In the genomic region with DNA sequence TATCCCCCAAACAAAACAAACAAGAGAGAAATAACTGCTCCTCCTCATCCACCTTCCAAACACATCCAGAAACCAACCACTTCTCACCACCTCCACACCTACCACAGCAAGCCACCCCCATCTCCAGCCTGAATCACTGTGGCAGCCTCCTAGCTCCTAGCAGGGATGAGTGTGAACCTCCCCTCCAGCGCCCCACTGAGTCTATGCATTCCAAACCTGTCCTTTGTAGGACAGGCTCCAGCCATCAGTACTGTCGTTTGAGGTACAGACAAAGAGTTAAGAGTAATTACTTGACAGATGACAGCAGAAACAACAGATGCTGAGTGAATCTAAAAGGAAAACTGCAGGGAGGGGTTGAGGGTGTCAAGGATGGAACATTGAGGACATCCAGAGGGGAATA, we compare ENCODE assay signal across 19 cellular contexts. TPM values are rescaled to one million over a fixed set of nuclear protein-coding genes. Genes with fewer than 3 reads are reported as not detected.
A peak's percentile ranks its signal among the peaks of the same experiment; 100 is the strongest.
DNase-seq lines count a peak whose midpoint lies in the region; ATAC-seq, FAIRE-seq and TF ChIP-seq lines count a peak whose summit lies in the region.
"Had no signal": no experiment of that assay in that cellular context is flagged by ENCODE, and none has a peak within 500 bp of the region (broad histone marks: within the 10 kb centered on the region; RNA-seq: fewer than 3 reads in every experiment).

No MANE protein-coding gene starts in this region.

- no peak overlapping the region for H2BK5ac ChIP-seq in H1 (ENCODE audit: low read depth, low read length)

- TF ChIP-seq CTCF in H1 (IDR thresholded peaks at IDR 0.05; ENCODE audit: control extremely low read depth in 1 of 3, insufficient read depth in 1 of 3, low read depth in 1 of 3, low read length in 3 of 3) = no peak
- no peak for TF ChIP-seq CTCF in neural progenitor cell (IDR thresholded peaks at IDR 0.05)

- H2BK15ac ChIP-seq in H1 (ENCODE audit: low read length) = no peak overlapping the region

- POLR2A ChIA-PET in H1 (lab: Charles Lee; ENCODE audit: partially characterized antibody) = interaction anchor here (0.7 to 1.3 kb wide), 2 partner anchors 10 to 29 kb away, joined by 3 to 4 read pairs; no protein-coding TSS in a partner anchor

- CTCF ChIA-PET in H1 (lab: Charles Lee; ENCODE audit: partially characterized antibody) = interaction anchor here (0.8 to 1.5 kb wide), 3 partner anchors 11 to 35 kb away, joined by 3 read pairs; no protein-coding TSS in a partner anchor

- H3K9me3 Mint-ChIP-seq in neural progenitor cell = peaks cover 4% of the 10 kb centered on the region
- no peaks in the 10 kb centered on the region for H3K9me3 Mint-ChIP-seq in activated T-helper 17 cell treated with anti-CD3 and anti-CD28 coated beads, Interleukin-2, amount 50 U/mL, for 72 hours
- H3K9me3 Mint-ChIP-seq: CD8-positive, alpha-beta memory T cell had no signal

- H3K4me3 ChIP-seq in H1 (ENCODE audit: extremely low read depth in 1 of 4, insufficient read depth in 2 of 4, low read depth in 3 of 4, low read length in 4 of 4) (peak overlapping the region in 2 of 4 experiments; percentile 14 to 24; a peak in 2 of 8 replicates), neural progenitor cell (no peak overlapping the region)
- H3K4me3 ChIP-seq: K562, left lung, SJSA1 had no signal

- DNase-seq in Ammon's horn (ENCODE audit: low spot score) = peak; percentile 68
- DNase-seq in NCI-H2171 (lab: John Stamatoyannopoulos, UW) = peak; percentile 51
- DNase-seq in H1 (ENCODE audit: low read depth in 1 of 2, low spot score in 2 of 2) = no peak
- DNase-seq in neural progenitor cell (ENCODE audit: low spot score) = peak; percentile 42
- DNase-seq in foreskin melanocyte = no peak
- no peak for DNase-seq in GM12892 (ENCODE audit: insufficient read length)
- DNase-seq: activated CD4-positive, alpha-beta T cell treated with anti-CD3 and anti-CD28 coated beads for 48 hours; activated naive CD4-positive, alpha-beta T cell treated with Interleukin-2 at 50 U/mL for 16 hours; CD8-positive, alpha-beta memory T cell; GDM1; left lung; NCI-H446; T-helper 9 cell had no signal

- H3K4me1 ChIP-seq in H1 (replicated peaks in 1 of 4; ENCODE audit: control insufficient read depth in 3 of 4, insufficient read depth in 4 of 4, low read length in 3 of 4) = peaks cover 13 to 27% (median 23%) of the 10 kb centered on the region in 4 experiments
- H3K4me1 ChIP-seq in neural progenitor cell = peaks cover 82% of the 10 kb centered on the region

- peaks cover 2% of the 10 kb centered on the region for H3K36me3 Mint-ChIP-seq in neural progenitor cell
- no peaks in the 10 kb centered on the region for H3K36me3 Mint-ChIP-seq in activated T-helper 17 cell treated with anti-CD3 and anti-CD28 coated beads, Interleukin-2, amount 50 U/mL, for 72 hours (ENCODE audit: low read depth)
- H3K36me3 Mint-ChIP-seq: CD8-positive, alpha-beta memory T cell had no signal

- no peaks in the 10 kb centered on the region for H3K79me1 ChIP-seq in H1 (ENCODE audit: low read depth, low read length)

- H3K23ac ChIP-seq in H1 (ENCODE audit: insufficient read length) = no peak overlapping the region

- H2BK20ac ChIP-seq in H1 (ENCODE audit: low read length) = no peak overlapping the region

- H2BK120ac ChIP-seq in H1 (replicated peaks; ENCODE audit: low read depth, low read length) = no peak overlapping the region

- H3K36me3 ChIP-seq in H1 (ENCODE audit: control insufficient read depth in 2 of 4, insufficient read depth in 4 of 4, low read length in 3 of 4) (no peaks in the 10 kb centered on the region), neural progenitor cell (no peaks in the 10 kb centered on the region)
- H3K36me3 ChIP-seq: left lung, SJSA1 had no signal

- H3K4me3 Mint-ChIP-seq in neural progenitor cell = peak overlapping the region; percentile 65
- H3K4me3 Mint-ChIP-seq in activated T-helper 17 cell treated with anti-CD3 and anti-CD28 coated beads, Interleukin-2, amount 50 U/mL, for 72 hours = no peak overlapping the region

- H3K79me2 ChIP-seq in H1 (ENCODE audit: control insufficient read depth in 1 of 2, insufficient read depth in 2 of 2, low read length in 2 of 2) (no peaks in the 10 kb centered on the region), neural progenitor cell (ENCODE audit: low read depth) (no peaks in the 10 kb centered on the region)

- H3K27me3 ChIP-seq in H1 (replicated peaks in 1 of 4; ENCODE audit: control insufficient read depth in 3 of 4, extremely low read depth in 1 of 4, insufficient read depth in 3 of 4, low read length in 3 of 4) = peaks cover 8 to 24% (median 18%) of the 10 kb centered on the region in 4 experiments
- H3K27me3 ChIP-seq in neural progenitor cell = peaks cover 24% of the 10 kb centered on the region

- H4K20me1 ChIP-seq in H1 (replicated peaks in 1 of 2; ENCODE audit: control insufficient read depth in 1 of 2, insufficient read depth in 2 of 2, low read length in 2 of 2) (no peaks in the 10 kb centered on the region), neural progenitor cell (ENCODE audit: low read depth) (no peaks in the 10 kb centered on the region)

- H4K5ac ChIP-seq in H1 (ENCODE audit: insufficient read length, low read depth, low read length) = no peak overlapping the region

- ATAC-seq in HG03025 (IDR thresholded peaks at IDR 0.05; ENCODE audit: low FRiP score, unreplicated experiment) = no peak
- no peak for ATAC-seq in activated T-helper 17 cell treated with anti-CD3 and anti-CD28 coated beads, Interleukin-2, amount 50 U/mL, for 72 hours (replicated peaks)
- ATAC-seq: HCT116, K562, left lung had no signal

- peaks cover 4% of the 10 kb centered on the region; the same call in 1 of the 2 replicates for H3K23me2 ChIP-seq in H1 (ENCODE audit: low read depth, low read length)

- no peak overlapping the region for H4K91ac ChIP-seq in H1 (replicated peaks; ENCODE audit: insufficient read length, low read length)

- TF ChIP-seq POLR2A in H1 (IDR thresholded peaks at IDR 0.05; ENCODE audit: control extremely low read depth in 1 of 2, low read depth in 2 of 2, low read length in 2 of 2) (no peak), GM12892 (IDR thresholded peaks at IDR 0.05; ENCODE audit: low read depth, low read length) (no peak)

- no peak overlapping the region for H4K8ac ChIP-seq in H1 (ENCODE audit: extremely low read depth, insufficient read depth, low read length)

- peaks cover 26% of the 10 kb centered on the region for H3K27me3 Mint-ChIP-seq in neural progenitor cell (ENCODE audit: insufficient read depth, low read depth)
- H3K27me3 Mint-ChIP-seq in activated T-helper 17 cell treated with anti-CD3 and anti-CD28 coated beads, Interleukin-2, amount 50 U/mL, for 72 hours = peaks cover 45% of the 10 kb centered on the region

- H3K9me3 ChIP-seq in H1 (ENCODE audit: insufficient read depth in 2 of 2, low read depth in 1 of 2, low read length in 1 of 2) (no peaks in the 10 kb centered on the region), neural progenitor cell (ENCODE audit: low read depth) (no peaks in the 10 kb centered on the region)
- H3K9me3 ChIP-seq: left lung, SJSA1 had no signal

- H3K14ac ChIP-seq in H1 (ENCODE audit: insufficient read length) = no peak overlapping the region

- H2AFZ ChIP-seq in H1 (ENCODE audit: low read length) (no peak overlapping the region), neural progenitor cell (replicated peaks) (no peak overlapping the region)

- peak overlapping the region; percentile 93 for H2BK12ac ChIP-seq in H1 (ENCODE audit: low read depth, low read length)

- H3K4ac ChIP-seq in H1 (replicated peaks; ENCODE audit: insufficient read length, low read depth, low read length) = no peak overlapping the region

- H3F3A ChIP-seq in neural progenitor cell (ENCODE audit: low read depth) = peaks cover 54% of the 10 kb centered on the region

- peak overlapping the region; percentile 97 for H3K27ac Mint-ChIP-seq in neural progenitor cell
- H3K27ac Mint-ChIP-seq in activated T-helper 17 cell treated with anti-CD3 and anti-CD28 coated beads, Interleukin-2, amount 50 U/mL, for 72 hours = no peak overlapping the region

- 0 out of 2 replicates have a peak overlapping the region, but pooled peaks have one; percentile 1 for H2AK5ac ChIP-seq in H1 (ENCODE audit: low read depth, low read length)

- no peak overlapping the region for H3K56ac ChIP-seq in H1 (replicated peaks; ENCODE audit: insufficient read length, low read depth, low read length)

- peak overlapping the region; percentile 42 to 88; a peak in 3 of 4 replicates for H3K4me2 ChIP-seq in H1 (ENCODE audit: insufficient read depth in 1 of 2, low read depth in 2 of 2, low read length in 2 of 2)
- H3K4me2 ChIP-seq in neural progenitor cell = peak overlapping the region; percentile 7

- no peak for TF ChIP-seq EP300 in H1 (IDR thresholded peaks at IDR 0.05; ENCODE audit: borderline replicate concordance in 1 of 2, low read depth in 2 of 2, low read length in 2 of 2)

- WGBS in H1 (ENCODE audit: extremely low coverage in 1 of 2, insufficient coverage in 1 of 2, insufficient read length in 1 of 2, insufficient replicate concordance in 2 of 2, low coverage in 1 of 2, low lambda C conversion rate in 2 of 2, missing lambda C conversion rate in 1 of 2), 2 experiments = 40% methylated on average over 2 of the region's 2 CpGs; no CpG with 5 or more reads in 1 of the 2 experiments

- H3K27ac ChIP-seq in H1 (ENCODE audit: low read depth, low read length) (no peak overlapping the region), neural progenitor cell (no peak overlapping the region)
- H3K27ac ChIP-seq: left lung, SJSA1 had no signal

- peaks cover 85% of the 10 kb centered on the region for H3K4me1 Mint-ChIP-seq in neural progenitor cell
- H3K4me1 Mint-ChIP-seq in activated T-helper 17 cell treated with anti-CD3 and anti-CD28 coated beads, Interleukin-2, amount 50 U/mL, for 72 hours = peaks cover 7% of the 10 kb centered on the region

- no peak for TF ChIP-seq RAD21 in H1 (IDR thresholded peaks at IDR 0.05 in 1 of 2, conservative IDR thresholded peaks at IDR 0.05 in 1 of 2; ENCODE audit: low read depth in 2 of 2, low read length in 2 of 2)

- H3K9ac ChIP-seq in H1 (replicated peaks in 1 of 4; ENCODE audit: extremely low read depth in 1 of 4, low read depth in 3 of 4, low read length in 3 of 4) (no peak overlapping the region), neural progenitor cell (no peak overlapping the region)

- FAIRE-seq in H1 (lab: Jason Lieb, UNC) (no peak), GM12892 (lab: Jason Lieb, UNC) (no peak)
- FAIRE-seq: K562 had no signal

- H3K18ac ChIP-seq in H1 (ENCODE audit: extremely low read depth, low read length) = no peak overlapping the region

RNA-seq across cellular contexts. Expression of a gene that starts 2.4 kb away (rescaled TPM):
- 0.39 and 0.44 TPM in 2 replicates for total RNA-seq in H1 (2021; fragmentation: NEBNext Ultra II Directional; extraction: Animal tissue kit (Norgen Biotek cat#: 25700))
- polyA plus RNA-seq in H1 (2011; rRNA removed) = 0.17 and 0.30 TPM in 2 replicates
- 0.27 TPM for polyA plus RNA-seq in H1 (2011; cell fraction: cytosol; rRNA removed)
- polyA plus RNA-seq in H1 (2011; cell fraction: nucleus; rRNA removed) = 0.73 TPM
- polyA plus RNA-seq in H1 (2012, experiment 1 of 2) = 0.16 to 0.28 TPM (median 0.20 TPM) in 3 of 4 replicates, not detected in the other
- not detected for polyA plus RNA-seq in H1 (2012, experiment 2 of 2)
- 0.08 TPM for polyA plus RNA-seq in H1 (2013, experiment 1 of 2)
- polyA plus RNA-seq in H1 (2013, experiment 2 of 2) = 0.17 TPM
- 1.2 and 2.6 TPM in 2 replicates for polyA minus RNA-seq in H1 (2011; rRNA and poly(A)+ RNA removed)
- not detected for polyA minus RNA-seq in H1 (2011; cell fraction: cytosol; rRNA and poly(A)+ RNA removed)
- 5.0 TPM for polyA minus RNA-seq in H1 (2011; cell fraction: nucleus; rRNA and poly(A)+ RNA removed)
- total RNA-seq in neural progenitor cell (ENCODE audit: low replicate concordance) = 3.2 and 4.5 TPM in 2 replicates
- not detected for total RNA-seq in activated T-helper 17 cell treated with anti-CD3 and anti-CD28 coated beads, Interleukin-2, amount 50 U/mL, for 72 hours
- polyA plus RNA-seq in GM12892 (2012; ENCODE audit: missing spikeins) = not detected
- total RNA-seq: K562, myocyte had no signal
- polyA plus RNA-seq: K562 had no signal

RNA-seq across cellular contexts. Expression of a gene that starts 59.6 kb away (rescaled TPM):
- not detected in 2 replicates for total RNA-seq in H1 (2021; fragmentation: NEBNext Ultra II Directional; extraction: Animal tissue kit (Norgen Biotek cat#: 25700))
- polyA plus RNA-seq in H1 (2011; rRNA removed) = not detected in 2 replicates
- polyA plus RNA-seq in H1 (2011; cell fraction: cytosol; rRNA removed) = not detected
- not detected for polyA plus RNA-seq in H1 (2011; cell fraction: nucleus; rRNA removed)
- not detected in 4 replicates for polyA plus RNA-seq in H1 (2012, experiment 1 of 2)
- not detected for polyA plus RNA-seq in H1 (2012, experiment 2 of 2)
- not detected for polyA plus RNA-seq in H1 (2013, experiment 1 of 2)
- polyA plus RNA-seq in H1 (2013, experiment 2 of 2) = 0.02 TPM
- not detected in 2 replicates for polyA minus RNA-seq in H1 (2011; rRNA and poly(A)+ RNA removed)
- not detected for polyA minus RNA-seq in H1 (2011; cell fraction: cytosol; rRNA and poly(A)+ RNA removed)
- polyA minus RNA-seq in H1 (2011; cell fraction: nucleus; rRNA and poly(A)+ RNA removed) = not detected
- not detected in 2 replicates for total RNA-seq in neural progenitor cell (ENCODE audit: low replicate concordance)
- total RNA-seq in activated T-helper 17 cell treated with anti-CD3 and anti-CD28 coated beads, Interleukin-2, amount 50 U/mL, for 72 hours = not detected
- polyA plus RNA-seq in GM12892 (2012; ENCODE audit: missing spikeins) = 0.21 TPM
- total RNA-seq: CD8-positive, alpha-beta memory T cell; K562 had no signal
- polyA plus RNA-seq: CD8-positive, alpha-beta memory T cell; K562 had no signal

Comparison
In these comparisons a context has a peak if more than half of its experiments do, and no peak if none do; other contexts are left out.
1. DNase-seq: peak in Ammon's horn (single experiment), NCI-H2171 (single experiment) and neural progenitor cell (single experiment); none in H1 (0 of 2), foreskin melanocyte (single experiment) and GM12892 (single experiment).